Comparison of ENCODE assay signal across 17 cellular contexts in the genomic region with DNA sequence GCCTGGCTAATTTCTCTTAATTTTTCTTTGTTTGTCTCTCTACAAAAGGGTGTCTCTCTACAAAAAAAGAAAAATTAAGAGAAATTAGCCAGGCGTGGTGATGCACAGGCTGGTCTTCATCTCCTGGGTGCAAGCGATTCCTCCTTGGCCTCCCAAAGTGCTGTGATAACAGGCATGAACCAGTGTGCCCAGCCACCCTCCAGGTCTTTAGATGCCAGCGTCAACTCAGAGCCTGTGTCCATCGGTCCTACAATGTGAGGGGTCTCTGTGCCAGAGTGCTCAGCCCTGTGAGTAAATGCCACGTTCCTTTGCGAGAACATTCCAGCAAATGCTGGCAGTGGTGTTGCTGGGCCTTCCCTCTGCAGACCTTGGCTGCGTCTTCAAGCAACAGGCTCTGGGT.
DNase-seq lines count a peak whose midpoint lies in the region; ATAC-seq and TF ChIP-seq lines count a peak whose summit lies in the region.
"Had no signal": no experiment of that assay in that cellular context is flagged by ENCODE, and none has a peak within 500 bp of the region (broad histone marks: within the 10 kb centered on the region; RNA-seq: fewer than 3 reads in every experiment).

No MANE protein-coding gene starts in this region.

- peak overlapping the region; percentile 52; the same call in 1 of the 2 replicates for H2AFZ ChIP-seq in PC-9

- no peaks in the 10 kb centered on the region for H3K9me3 Mint-ChIP-seq in activated T-cell treated with anti-CD3 and anti-CD28 coated beads, Interleukin-2, amount 50 U/mL, for 24 hours
- no peaks in the 10 kb centered on the region for H3K9me3 Mint-ChIP-seq in activated T-cell treated with anti-CD3 and anti-CD28 coated beads, Interleukin-2, amount 50 U/mL, for 72 hours
- H3K9me3 Mint-ChIP-seq: activated naive CD8-positive, alpha-beta T cell treated with anti-CD3 and anti-CD28 coated beads for 36 hours had no signal

- TF ChIP-seq CTCF in PC-9 (conservative IDR thresholded peaks at IDR 0.05), result no peak
- no peak for TF ChIP-seq CTCF in testis (IDR thresholded peaks at IDR 0.05)

- H3K36me3 ChIP-seq in PC-9 (ENCODE audit: low read depth) (no peaks in the 10 kb centered on the region), testis (ENCODE audit: low read depth, missing control alignments) (no peaks in the 10 kb centered on the region)
- H3K36me3 ChIP-seq: ascending aorta, WERI-Rb-1 had no signal

- peak overlapping the region; percentile 88 for H3K27ac Mint-ChIP-seq in activated T-cell treated with anti-CD3 and anti-CD28 coated beads, Interleukin-2, amount 50 U/mL, for 24 hours
- no peak overlapping the region for H3K27ac Mint-ChIP-seq in activated T-cell treated with anti-CD3 and anti-CD28 coated beads, Interleukin-2, amount 50 U/mL, for 72 hours

- no peak overlapping the region for H3K4me3 ChIP-seq in PC-9
- no peak overlapping the region for H3K4me3 ChIP-seq in testis
- H3K4me3 ChIP-seq: ascending aorta had no signal

- H3K4me1 Mint-ChIP-seq in activated T-cell treated with anti-CD3 and anti-CD28 coated beads, Interleukin-2, amount 50 U/mL, for 24 hours (ENCODE audit: low read depth), result peaks cover 18% of the 10 kb centered on the region
- peaks cover 30% of the 10 kb centered on the region for H3K4me1 Mint-ChIP-seq in activated T-cell treated with anti-CD3 and anti-CD28 coated beads, Interleukin-2, amount 50 U/mL, for 72 hours (ENCODE audit: low read depth)

- H3K27me3 ChIP-seq in PC-9 (ENCODE audit: insufficient read depth, low read depth), result no peaks in the 10 kb centered on the region
- no peaks in the 10 kb centered on the region for H3K27me3 ChIP-seq in testis
- H3K27me3 ChIP-seq: ascending aorta had no signal

- TF ChIP-seq POLR2A in testis (IDR thresholded peaks at IDR 0.05), result no peak

- H3K9me2 ChIP-seq in PC-9 (ENCODE audit: insufficient read depth), result no peaks in the 10 kb centered on the region

- POLR2A ChIA-PET in PC-9 (lab: Charles Lee; ENCODE audit: unreplicated experiment), result no interaction called here

- no peaks in the 10 kb centered on the region for H4K20me1 ChIP-seq in PC-9 (ENCODE audit: insufficient read depth)

- peaks cover 23% of the 10 kb centered on the region; the same call in 1 of the 2 replicates for H3F3A ChIP-seq in PC-9 (ENCODE audit: insufficient read depth, low read depth)

- H3K4me3 Mint-ChIP-seq in activated T-cell treated with anti-CD3 and anti-CD28 coated beads, Interleukin-2, amount 50 U/mL, for 24 hours, result no peak overlapping the region
- peak overlapping the region in 1 of 2 donors; percentile 48 for H3K4me3 Mint-ChIP-seq in activated T-cell treated with anti-CD3 and anti-CD28 coated beads, Interleukin-2, amount 50 U/mL, for 72 hours
- H3K4me3 Mint-ChIP-seq: activated naive CD8-positive, alpha-beta T cell treated with anti-CD3 and anti-CD28 coated beads for 36 hours had no signal

- H3K4me1 ChIP-seq in PC-9 (replicated peaks; ENCODE audit: insufficient read depth) (peaks cover 31% of the 10 kb centered on the region), testis (no peaks in the 10 kb centered on the region)
- H3K4me1 ChIP-seq: ascending aorta had no signal

- BruUV-seq in PC-9 (replicated peaks; lab: Mats Ljungman, UMichigan), result no TSS peak

- 91 to 94% methylated on average over 7 of the region's 7 CpGs for WGBS in testis, 2 donors

- intact Hi-C loops in PC-9 (cut with micrococcal nuclease; ENCODE audit: unreplicated experiment), result no loop called here
- intact Hi-C loops in testis (cut with DNase I; ENCODE audit: low total_unique reads), result no loop called here

- H3K9me3 ChIP-seq in PC-9 (ENCODE audit: insufficient read depth, low read depth) (no peaks in the 10 kb centered on the region), testis (no peaks in the 10 kb centered on the region)
- H3K9me3 ChIP-seq: ascending aorta had no signal

- no peak for DNase-seq in activated T-cell treated with anti-CD3 and anti-CD28 coated beads, Interleukin-2, amount 50 U/mL, for 24 hours
- DNase-seq in activated T-cell treated with anti-CD3 and anti-CD28 coated beads, Interleukin-2, amount 50 U/mL, for 72 hours, result no peak
- DNase-seq in PC-9 (no peak), epithelial cell of prostate (ENCODE audit: low read depth, low spot score) (no peak), testis (peak; percentile 10), hippocampal formation (lab: John Stamatoyannopoulos, UW) (no peak)
- DNase-seq: activated naive CD8-positive, alpha-beta T cell treated with anti-CD3 and anti-CD28 coated beads for 36 hours; NCI-H1092; NCI-H2029; nucleus accumbens; substantia nigra; WERI-Rb-1 had no signal

- peak overlapping the region; percentile 66 for H3K4me2 ChIP-seq in PC-9

- no peaks in the 10 kb centered on the region for H3K79me2 ChIP-seq in PC-9 (ENCODE audit: low read depth)

- ATAC-seq in activated T-cell treated with anti-CD3 and anti-CD28 coated beads, Interleukin-2, amount 50 U/mL, for 72 hours (replicated peaks in 1 of 2), result no peak
- ATAC-seq in GM19395 (IDR thresholded peaks at IDR 0.05; ENCODE audit: unreplicated experiment), result no peak
- ATAC-seq: HepG2, SK-N-SH treated with all-trans-retinoic acid at 6 μM for 48 hours had no signal

- H3K36me3 Mint-ChIP-seq in activated T-cell treated with anti-CD3 and anti-CD28 coated beads, Interleukin-2, amount 50 U/mL, for 24 hours (ENCODE audit: low read depth), result no peaks in the 10 kb centered on the region
- H3K36me3 Mint-ChIP-seq in activated T-cell treated with anti-CD3 and anti-CD28 coated beads, Interleukin-2, amount 50 U/mL, for 72 hours (ENCODE audit: insufficient read depth in 2 of 2), result no peaks in the 10 kb centered on the region
- H3K36me3 Mint-ChIP-seq: activated naive CD8-positive, alpha-beta T cell treated with anti-CD3 and anti-CD28 coated beads for 36 hours had no signal

- peak overlapping the region; percentile 88 for H3K27ac ChIP-seq in PC-9
- peak overlapping the region; percentile 98 for H3K27ac ChIP-seq in epithelial cell of prostate
- H3K27ac ChIP-seq in testis, result no peak overlapping the region
- H3K27ac ChIP-seq: ascending aorta, HL-60, WERI-Rb-1 had no signal

- CTCF ChIA-PET in PC-9 (lab: Charles Lee), result no interaction called here

- H3K27me3 Mint-ChIP-seq in activated T-cell treated with anti-CD3 and anti-CD28 coated beads, Interleukin-2, amount 50 U/mL, for 24 hours, result peaks cover 24% of the 10 kb centered on the region
- peaks cover 48% of the 10 kb centered on the region for H3K27me3 Mint-ChIP-seq in activated T-cell treated with anti-CD3 and anti-CD28 coated beads, Interleukin-2, amount 50 U/mL, for 72 hours (ENCODE audit: low read depth)

Comparison
In these comparisons a context has a peak if more than half of its experiments do, and no peak if none do; other contexts are left out.
1. H3K27ac ChIP-seq: peak in PC-9 (single experiment) and epithelial cell of prostate (single experiment); none in testis (0 of 2).